ENCODE assay signal across 17 cellular contexts in genomic region chr10:132005147-132005546, GRCh38. TPM values are rescaled to one million over a fixed set of nuclear protein-coding genes. Genes with fewer than 3 reads are reported as not detected.
DNase-seq lines count a peak whose midpoint lies in the region; ATAC-seq, FAIRE-seq and TF ChIP-seq lines count a peak whose summit lies in the region.
"Had no signal": no experiment of that assay in that cellular context is flagged by ENCODE, and none has a peak within 500 bp of the region (broad histone marks: within the 10 kb centered on the region; RNA-seq: fewer than 3 reads in every experiment).

No MANE protein-coding gene starts in this region.

- no peak overlapping the region for H3K4me3 Mint-ChIP-seq in activated CD4-positive, alpha-beta T cell treated with anti-CD3 and anti-CD28 coated beads, Interleukin-2, amount 10 ng/mL, durations not matched to agents 7 days and 5 days
- H3K4me3 Mint-ChIP-seq: B cell; CD8-positive, alpha-beta T cell; H9 had no signal

- peaks cover 16% of the 10 kb centered on the region for H3K4me1 Mint-ChIP-seq in activated CD4-positive, alpha-beta T cell treated with anti-CD3 and anti-CD28 coated beads, Interleukin-2, amount 10 ng/mL, durations not matched to agents 7 days and 5 days
- H3K4me1 Mint-ChIP-seq: B cell had no signal

- H3K9me3 Mint-ChIP-seq in activated CD4-positive, alpha-beta T cell treated with anti-CD3 and anti-CD28 coated beads, Interleukin-2, amount 10 ng/mL, durations not matched to agents 7 days and 5 days = peaks cover 12% of the 10 kb centered on the region
- H3K9me3 Mint-ChIP-seq: CD8-positive, alpha-beta T cell had no signal

- H3K4ac ChIP-seq in H1 (replicated peaks; ENCODE audit: insufficient read length, low read depth, low read length) = peak overlapping the region; percentile 32
- no peak overlapping the region for H3K4ac ChIP-seq in mesendoderm (ENCODE audit: low read depth, low read length)

- no peak overlapping the region for H3K23ac ChIP-seq in H1 (ENCODE audit: insufficient read length)
- H3K23ac ChIP-seq in mesendoderm (ENCODE audit: low read length) = no peak overlapping the region

- H3K36me3 ChIP-seq in H1 (ENCODE audit: control insufficient read depth in 2 of 4, insufficient read depth in 4 of 4, low read length in 3 of 4) (no peaks in the 10 kb centered on the region), mesendoderm (ENCODE audit: control insufficient read depth, insufficient read depth, low read length) (no peaks in the 10 kb centered on the region)
- H3K36me3 ChIP-seq: BLaER1 treated with 17β-estradiol and CSF1 and Interleukin-3, amounts not matched to agents 10 nM and 100 nM had no signal

- peaks cover 13% of the 10 kb centered on the region for H3K27me3 Mint-ChIP-seq in activated CD4-positive, alpha-beta T cell treated with anti-CD3 and anti-CD28 coated beads, Interleukin-2, amount 10 ng/mL, durations not matched to agents 7 days and 5 days

- H3K56ac ChIP-seq in H1 (replicated peaks; ENCODE audit: insufficient read length, low read depth, low read length) (no peak overlapping the region), mesendoderm (ENCODE audit: low read length) (no peak overlapping the region)

- POLR2A ChIA-PET in activated CD4-positive, alpha-beta T cell treated with anti-CD3 and anti-CD28 coated beads, Interleukin-2, amount 10 ng/mL, durations not matched to agents 7 days and 5 days (lab: Charles Lee) = no interaction called here
- POLR2A ChIA-PET in H1 (lab: Charles Lee; ENCODE audit: partially characterized antibody) = no interaction called here

- no peak for TF ChIP-seq EP300 in H1 (IDR thresholded peaks at IDR 0.05; ENCODE audit: borderline replicate concordance in 1 of 2, low read depth in 2 of 2, low read length in 2 of 2)

- H4K20me1 ChIP-seq in H1 (replicated peaks in 1 of 2; ENCODE audit: control insufficient read depth in 1 of 2, insufficient read depth in 2 of 2, low read length in 2 of 2) = no peaks in the 10 kb centered on the region
- H4K20me1 ChIP-seq: BLaER1 treated with 17β-estradiol and CSF1 and Interleukin-3, amounts not matched to agents 10 nM and 100 nM had no signal

- no peak overlapping the region for H2AFZ ChIP-seq in H1 (ENCODE audit: low read length)

- H4K5ac ChIP-seq in H1 (ENCODE audit: insufficient read length, low read depth, low read length) (no peak overlapping the region), mesendoderm (ENCODE audit: low read length) (no peak overlapping the region)

- H3K27ac ChIP-seq in H1 (ENCODE audit: low read depth, low read length) (no peak overlapping the region), mesendoderm (ENCODE audit: low read depth, low read length) (no peak overlapping the region)
- H3K27ac ChIP-seq: BLaER1 treated with 17β-estradiol and CSF1 and Interleukin-3, amounts not matched to agents 10 nM and 100 nM had no signal

- no peak overlapping the region for H2BK5ac ChIP-seq in H1 (ENCODE audit: low read depth, low read length)
- H2BK5ac ChIP-seq in mesendoderm (ENCODE audit: low read length) = peak overlapping the region; percentile 25

- peaks cover 5 to 8% of the 10 kb centered on the region in 2 experiments; a peak in 3 of 4 replicates for H3K9me3 ChIP-seq in H1 (ENCODE audit: insufficient read depth in 2 of 2, low read depth in 1 of 2, low read length in 1 of 2)

- peak overlapping the region; percentile 89 for H4K91ac ChIP-seq in H1 (replicated peaks; ENCODE audit: insufficient read length, low read length)

- H3K4me2 ChIP-seq in H1 (ENCODE audit: insufficient read depth in 1 of 2, low read depth in 2 of 2, low read length in 2 of 2) = no peak overlapping the region
- H3K4me2 ChIP-seq in mesendoderm (ENCODE audit: low read length) = no peak overlapping the region
- H3K4me2 ChIP-seq: BLaER1 treated with 17β-estradiol and CSF1 and Interleukin-3, amounts not matched to agents 10 nM and 100 nM had no signal

- H2BK20ac ChIP-seq in H1 (ENCODE audit: low read length) = no peak overlapping the region; the same call in 1 of the 2 replicates

- H2BK12ac ChIP-seq in H1 (ENCODE audit: low read depth, low read length) = 0 out of 2 replicates have a peak overlapping the region, but pooled peaks have one; percentile 29

- 77% methylated on average over 6 of the region's 6 CpGs; no CpG with 5 or more reads in 1 of the 2 experiments for WGBS in H1 (ENCODE audit: extremely low coverage in 1 of 2, insufficient coverage in 1 of 2, insufficient read length in 1 of 2, insufficient replicate concordance in 2 of 2, low coverage in 1 of 2, low lambda C conversion rate in 2 of 2, missing lambda C conversion rate in 1 of 2), 2 experiments
- WGBS in mesendoderm (ENCODE audit: extremely low coverage, insufficient coverage, low lambda C conversion rate) = no CpG with 5 or more reads among the region's 6 CpGs

- TF ChIP-seq CTCF in H1 (IDR thresholded peaks at IDR 0.05; ENCODE audit: control extremely low read depth in 1 of 3, insufficient read depth in 1 of 3, low read depth in 1 of 3, low read length in 3 of 3) = no peak

- peak; percentile 11 for DNase-seq in activated CD4-positive, alpha-beta T cell treated with anti-CD3 and anti-CD28 coated beads for 48 hours
- DNase-seq in activated CD4-positive, alpha-beta T cell treated with anti-CD3 and anti-CD28 coated beads, Interleukin-2, amount 10 ng/mL, durations not matched to agents 7 days and 5 days = no peak
- DNase-seq in A172 (ENCODE audit: low spot score) (peak; percentile 10), H1 (ENCODE audit: low read depth in 1 of 2, low spot score in 2 of 2) (no peak), mesendoderm (no peak), dedifferentiated amniotic fluid mesenchymal stem cell (ENCODE audit: extremely low spot score) (no peak), HT-29 (ENCODE audit: low spot score) (no peak)
- DNase-seq: 8988T; Calu3; CD8-positive, alpha-beta T cell; DMS79 treated with DMSO at 0.1 percent for 48 hours; GF-D8; GOT3; H9 had no signal

- CTCF ChIA-PET in activated CD4-positive, alpha-beta T cell treated with anti-CD3 and anti-CD28 coated beads, Interleukin-2, amount 10 ng/mL, durations not matched to agents 7 days and 5 days (lab: Charles Lee) = interaction anchor here (1.6 kb wide), 1 partner anchor 18 kb away, joined by 5 read pairs; no protein-coding TSS in a partner anchor
- CTCF ChIA-PET in H1 (lab: Charles Lee; ENCODE audit: partially characterized antibody) = interaction anchor here (0.7 to 1.6 kb wide), 2 partner anchors 18 to 119 kb away, joined by 3 to 4 read pairs; no protein-coding TSS in a partner anchor

- H3K27ac Mint-ChIP-seq in activated CD4-positive, alpha-beta T cell treated with anti-CD3 and anti-CD28 coated beads, Interleukin-2, amount 10 ng/mL, durations not matched to agents 7 days and 5 days = no peak overlapping the region
- H3K27ac Mint-ChIP-seq: B cell; CD8-positive, alpha-beta T cell; H9 had no signal

- H3K79me1 ChIP-seq in H1 (ENCODE audit: low read depth, low read length) (no peaks in the 10 kb centered on the region), mesendoderm (ENCODE audit: low read length) (no peaks in the 10 kb centered on the region)

- H2BK120ac ChIP-seq in H1 (replicated peaks; ENCODE audit: low read depth, low read length) (peak overlapping the region; percentile 21), mesendoderm (ENCODE audit: low read depth, low read length) (no peak overlapping the region)

- H3K4me3 ChIP-seq in H1 (ENCODE audit: extremely low read depth in 1 of 4, insufficient read depth in 2 of 4, low read depth in 3 of 4, low read length in 4 of 4) (no peak overlapping the region), mesendoderm (ENCODE audit: low read length) (no peak overlapping the region)
- H3K4me3 ChIP-seq: BLaER1 treated with 17β-estradiol and CSF1 and Interleukin-3, amounts not matched to agents 10 nM and 100 nM had no signal

- H3K14ac ChIP-seq in H1 (ENCODE audit: insufficient read length) = no peak overlapping the region

- TF ChIP-seq RAD21 in H1 (IDR thresholded peaks at IDR 0.05 in 1 of 2, conservative IDR thresholded peaks at IDR 0.05 in 1 of 2; ENCODE audit: low read depth in 2 of 2, low read length in 2 of 2) = no peak

- H2AK5ac ChIP-seq in H1 (ENCODE audit: low read depth, low read length) (no peak overlapping the region), mesendoderm (ENCODE audit: low read length) (peak overlapping the region; percentile 24)

- no peaks in the 10 kb centered on the region for H3K79me2 ChIP-seq in H1 (ENCODE audit: control insufficient read depth in 1 of 2, insufficient read depth in 2 of 2, low read length in 2 of 2)
- no peaks in the 10 kb centered on the region for H3K79me2 ChIP-seq in mesendoderm (ENCODE audit: control insufficient read depth, insufficient read depth, low read length)

- ATAC-seq in GM21576 (IDR thresholded peaks at IDR 0.05; ENCODE audit: unreplicated experiment) = no peak
- ATAC-seq: CD8-positive, alpha-beta T cell had no signal

- H2BK15ac ChIP-seq in H1 (ENCODE audit: low read length) (peak overlapping the region; percentile 90; the same call in 1 of the 2 replicates), mesendoderm (replicated peaks; ENCODE audit: low read depth) (no peak overlapping the region)

- H3K36me3 Mint-ChIP-seq in activated CD4-positive, alpha-beta T cell treated with anti-CD3 and anti-CD28 coated beads, Interleukin-2, amount 10 ng/mL, durations not matched to agents 7 days and 5 days (ENCODE audit: low read depth) = no peaks in the 10 kb centered on the region
- H3K36me3 Mint-ChIP-seq: CD8-positive, alpha-beta T cell had no signal

- H3K4me1 ChIP-seq in H1 (replicated peaks in 1 of 4; ENCODE audit: control insufficient read depth in 3 of 4, insufficient read depth in 4 of 4, low read length in 3 of 4) (peaks cover 7 to 22% (median 14%) of the 10 kb centered on the region in 4 experiments), mesendoderm (ENCODE audit: control insufficient read depth, low read depth, low read length) (peaks cover 15% of the 10 kb centered on the region)

- no peak for FAIRE-seq in H1 (lab: Jason Lieb, UNC)

- H4K8ac ChIP-seq in H1 (ENCODE audit: extremely low read depth, insufficient read depth, low read length) = no peak overlapping the region; the same call in 1 of the 2 replicates
- no peak overlapping the region for H4K8ac ChIP-seq in mesendoderm (ENCODE audit: low read depth, low read length)

- H3K23me2 ChIP-seq in H1 (ENCODE audit: low read depth, low read length) = no peaks in the 10 kb centered on the region

- H3K27me3 ChIP-seq in H1 (replicated peaks in 1 of 4; ENCODE audit: control insufficient read depth in 3 of 4, extremely low read depth in 1 of 4, insufficient read depth in 3 of 4, low read length in 3 of 4) = no peaks in the 10 kb centered on the region
- no peaks in the 10 kb centered on the region for H3K27me3 ChIP-seq in mesendoderm (ENCODE audit: insufficient read depth, low read length, poor library complexity)
- H3K27me3 ChIP-seq: BLaER1 treated with 17β-estradiol and CSF1 and Interleukin-3, amounts not matched to agents 10 nM and 100 nM had no signal

- TF ChIP-seq POLR2A in H1 (IDR thresholded peaks at IDR 0.05; ENCODE audit: control extremely low read depth in 1 of 2, low read depth in 2 of 2, low read length in 2 of 2) = no peak

- no peak overlapping the region for H3K18ac ChIP-seq in H1 (ENCODE audit: extremely low read depth, low read length)
- no peak overlapping the region for H3K18ac ChIP-seq in mesendoderm (ENCODE audit: low read length)

- no peak overlapping the region for H3K9ac ChIP-seq in H1 (replicated peaks in 1 of 4; ENCODE audit: extremely low read depth in 1 of 4, low read depth in 3 of 4, low read length in 3 of 4)
- no peak overlapping the region for H3K9ac ChIP-seq in mesendoderm (ENCODE audit: low read length)
- H3K9ac ChIP-seq: BLaER1 treated with 17β-estradiol and CSF1 and Interleukin-3, amounts not matched to agents 10 nM and 100 nM had no signal

RNA-seq across cellular contexts. Expression of gene BNIP3, which starts 23.4 kb away (rescaled TPM):
- total RNA-seq in activated CD4-positive, alpha-beta T cell treated with anti-CD3 and anti-CD28 coated beads, Interleukin-2, amount 10 ng/mL, durations not matched to agents 7 days and 5 days = 10 to 100 TPM; 59.0 to 62.2 TPM
- total RNA-seq in A172 (2014; rRNA removed; shearing (Covaris generic)) = 67.9 and 79.3 TPM in 2 replicates
- 25.8 and 26.4 TPM in 2 replicates for total RNA-seq in H1 (2021; fragmentation: NEBNext Ultra II Directional; extraction: Animal tissue kit (Norgen Biotek cat#: 25700))
- 58.9 and 75.1 TPM in 2 replicates for polyA plus RNA-seq in H1 (2011; rRNA removed)
- polyA plus RNA-seq in H1 (2011; cell fraction: cytosol; rRNA removed) = 79.1 TPM
- 28.9 TPM for polyA plus RNA-seq in H1 (2011; cell fraction: nucleus; rRNA removed)
- polyA plus RNA-seq in H1 (2012, experiment 1 of 2) = 33.0 to 61.3 TPM (median 43.3 TPM) in 4 replicates
- polyA plus RNA-seq in H1 (2012, experiment 2 of 2) = 15.1 TPM
- polyA plus RNA-seq in H1 (2013, experiment 1 of 2) = 24.6 TPM
- polyA plus RNA-seq in H1 (2013, experiment 2 of 2) = 28.6 TPM
- polyA minus RNA-seq in H1 (2011; rRNA and poly(A)+ RNA removed) = 13.6 and 20.7 TPM in 2 replicates
- 33.6 TPM for polyA minus RNA-seq in H1 (2011; cell fraction: cytosol; rRNA and poly(A)+ RNA removed)
- polyA minus RNA-seq in H1 (2011; cell fraction: nucleus; rRNA and poly(A)+ RNA removed) = 17.5 TPM
- polyA plus RNA-seq in mesendoderm (2013, experiment 1 of 2) = 10.7 TPM
- polyA plus RNA-seq in mesendoderm (2013, experiment 2 of 2) = 10.4 TPM
- not detected in 2 replicates for total RNA-seq in HT-29 (2014; rRNA removed; shearing (Covaris generic))

Comparison
In these comparisons a context has a peak if more than half of its experiments do, and no peak if none do; other contexts are left out.
1. DNase-seq: peak in activated CD4-positive, alpha-beta T cell treated with anti-CD3 and anti-CD28 coated beads for 48 hours (single experiment) and A172 (single experiment); none in activated CD4-positive, alpha-beta T cell treated with anti-CD3 and anti-CD28 coated beads, Interleukin-2, amount 10 ng/mL, durations not matched to agents 7 days and 5 days (single experiment), H1 (0 of 2), mesendoderm (single experiment), dedifferentiated amniotic fluid mesenchymal stem cell (single experiment) and HT-29 (single experiment).
2. RNA of gene BNIP3, which starts 23.4 kb away (total RNA-seq): 67.9 to 79.3 TPM in A172, 59.0 to 62.2 TPM in activated CD4-positive, alpha-beta T cell treated with anti-CD3 and anti-CD28 coated beads, Interleukin-2, amount 10 ng/mL, durations not matched to agents 7 days and 5 days and 25.8 to 26.4 TPM in H1; not detected in HT-29; every median in the first group is over 10 times any median in the second.